In the genomic region with DNA sequence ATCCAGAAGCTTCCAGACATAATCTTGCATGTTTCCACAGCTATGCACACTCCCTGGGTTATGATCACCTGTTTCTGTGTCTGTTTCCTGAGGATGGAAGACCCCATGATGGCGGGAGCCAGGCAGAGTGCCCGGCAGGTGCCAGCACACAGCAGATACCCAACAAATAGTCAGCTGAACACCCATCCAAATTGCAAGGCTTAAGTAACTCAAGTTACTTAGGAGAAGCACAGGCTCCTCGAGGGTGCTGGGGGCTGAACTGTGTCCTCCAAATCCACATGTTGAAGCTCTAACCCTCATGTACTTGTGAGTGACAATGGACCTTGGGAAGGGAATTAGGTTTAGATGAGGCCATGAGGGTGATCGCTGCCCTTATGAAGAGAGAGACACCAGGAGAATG, we compare ENCODE assay signal across 11 cellular contexts.
"Had no signal": no experiment of that assay in that cellular context is flagged by ENCODE, and none has a peak within 500 bp of the region (broad histone marks: within the 10 kb centered on the region; RNA-seq: fewer than 3 reads in every experiment).

No MANE protein-coding gene starts in this region.

- H3K27ac ChIP-seq: SJCRH30, upper lobe of left lung had no signal

- H3K4me3 ChIP-seq: esophagus squamous epithelium, SJCRH30, upper lobe of left lung had no signal

- H3K4me1 ChIP-seq: SJCRH30 had no signal

- H3K27ac Mint-ChIP-seq: activated CD4-positive, alpha-beta memory T cell treated with anti-CD3 and anti-CD28 coated beads, Interleukin-2, amount 10 ng/mL, durations not matched to agents 7 days and 5 days; mesothelial cell of epicardium had no signal

- H3K4me3 Mint-ChIP-seq: activated CD4-positive, alpha-beta memory T cell treated with anti-CD3 and anti-CD28 coated beads, Interleukin-2, amount 10 ng/mL, durations not matched to agents 7 days and 5 days; mesothelial cell of epicardium had no signal

- H3K36me3 ChIP-seq: SJCRH30 had no signal

- H3K9me3 Mint-ChIP-seq: activated CD4-positive, alpha-beta memory T cell treated with anti-CD3 and anti-CD28 coated beads, Interleukin-2, amount 10 ng/mL, durations not matched to agents 7 days and 5 days had no signal

- H3K4me1 Mint-ChIP-seq: activated CD4-positive, alpha-beta memory T cell treated with anti-CD3 and anti-CD28 coated beads, Interleukin-2, amount 10 ng/mL, durations not matched to agents 7 days and 5 days had no signal

- H3K27me3 ChIP-seq: esophagus squamous epithelium, SJCRH30, upper lobe of left lung had no signal

- DNase-seq: activated CD4-positive, alpha-beta memory T cell treated with anti-CD3 and anti-CD28 coated beads, Interleukin-2, amount 10 ng/mL, durations not matched to agents 7 days and 5 days; activated naive CD4-positive, alpha-beta T cell treated with anti-CD3 and anti-CD28 coated beads, Interleukin-2, amount 50 U/mL, for 16 hours; amygdala; esophagus squamous epithelium; foreskin fibroblast; islet precursor cell; SJCRH30; stimulated activated CD4-positive, alpha-beta T cell treated with anti-CD3 and anti-CD28 coated beads, Interleukin-2, amount 100 ng/mL, for 24 hours; stimulated activated naive CD4-positive, alpha-beta T cell had no signal

- H3K9me3 ChIP-seq: esophagus squamous epithelium, SJCRH30, upper lobe of left lung had no signal

- H3K27me3 Mint-ChIP-seq: activated CD4-positive, alpha-beta memory T cell treated with anti-CD3 and anti-CD28 coated beads, Interleukin-2, amount 10 ng/mL, durations not matched to agents 7 days and 5 days had no signal
